In the genomic region with DNA sequence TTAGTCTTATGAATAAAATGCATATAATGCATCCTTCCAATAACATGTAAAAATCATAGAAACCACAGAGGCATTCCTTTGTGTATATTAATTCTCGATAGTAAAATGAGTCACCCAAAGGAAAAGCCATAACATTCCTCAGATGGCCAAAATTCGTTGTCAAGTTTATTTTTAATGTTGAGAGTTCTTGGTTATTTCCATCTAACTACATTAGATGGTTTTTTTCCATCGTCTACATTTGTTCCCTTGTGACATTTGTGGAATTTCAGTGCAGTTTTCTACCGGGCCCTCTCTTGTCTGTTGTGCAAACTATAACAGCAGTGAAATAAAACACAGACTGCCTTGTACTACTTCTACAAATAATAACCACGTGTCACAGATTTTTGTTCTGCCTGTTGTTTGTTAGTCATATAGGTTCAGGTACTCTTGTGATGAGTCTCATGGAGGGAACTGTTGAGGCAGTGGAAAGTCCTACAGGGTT, we compare ENCODE assay signal across 13 cellular contexts. TPM values are rescaled to one million over a fixed set of nuclear protein-coding genes. Genes with fewer than 3 reads are reported as not detected.
DNase-seq lines count a peak whose midpoint lies in the region; ATAC-seq and TF ChIP-seq lines count a peak whose summit lies in the region.
"Had no signal": no experiment of that assay in that cellular context is flagged by ENCODE, and none has a peak within 500 bp of the region (broad histone marks: within the 10 kb centered on the region; RNA-seq: fewer than 3 reads in every experiment).

No MANE protein-coding gene starts in this region.

- DNase-seq in EH (ENCODE audit: low read depth) = peak; percentile 97
- peak in 1 of 2 experiments; percentile 62 for DNase-seq in PC-9
- peak; percentile 93 for DNase-seq in choroid plexus epithelial cell (ENCODE audit: low read depth)
- no peak for DNase-seq in osteocyte (ENCODE audit: extremely low spot score, unreplicated experiment)
- DNase-seq in NK-92 treated with Interleukin-12 subunit alpha and Interleukin-12 subunit beta, amount 100 ng/mL, for 24 hours (lab: John Stamatoyannopoulos, UW) = no peak
- DNase-seq in NCI-H2081 treated with DMSO at 0.1 percent for 48 hours (lab: John Stamatoyannopoulos, UW) = no peak
- no peak for DNase-seq in activated CD4-positive, alpha-beta T cell treated with anti-CD3 and anti-CD28 coated beads for 4 hours
- DNase-seq: DMS 273 treated with DMSO at 0.1 percent for 48 hours, NCI-H2081 had no signal

- H3K27me3 Mint-ChIP-seq in osteocyte (ENCODE audit: unreplicated experiment) = no peaks in the 10 kb centered on the region

- intact Hi-C loops in PC-9 (cut with micrococcal nuclease; ENCODE audit: unreplicated experiment) = no loop called here

- H3K4me1 ChIP-seq in PC-9 (replicated peaks; ENCODE audit: insufficient read depth) = no peaks in the 10 kb centered on the region
- H3K4me1 ChIP-seq: prostate gland had no signal

- no TSS peak for BruUV-seq in PC-9 (replicated peaks; lab: Mats Ljungman, UMichigan)

- peak overlapping the region; percentile 87 for H3K27ac Mint-ChIP-seq in osteocyte (ENCODE audit: unreplicated experiment)

- H3K9me2 ChIP-seq in PC-9 (ENCODE audit: insufficient read depth) = no peaks in the 10 kb centered on the region

- CTCF ChIA-PET in PC-9 (lab: Charles Lee) = no interaction called here

- 0 out of 2 replicates have a peak overlapping the region, but pooled peaks have one; percentile 2 for H3K27ac ChIP-seq in PC-9
- H3K27ac ChIP-seq: prostate gland, VCaP had no signal

- no peak overlapping the region for H3K4me3 ChIP-seq in PC-9
- H3K4me3 ChIP-seq in choroid plexus epithelial cell (ENCODE audit: low read depth, low read length) = no peak overlapping the region
- H3K4me3 ChIP-seq: lung, prostate gland had no signal

- H3F3A ChIP-seq in PC-9 (ENCODE audit: insufficient read depth, low read depth) = no peaks in the 10 kb centered on the region; the same call in 1 of the 2 replicates

- H4K20me1 ChIP-seq in PC-9 (ENCODE audit: insufficient read depth) = no peaks in the 10 kb centered on the region

- no peak overlapping the region for H3K4me3 Mint-ChIP-seq in osteocyte (ENCODE audit: unreplicated experiment)

- no peaks in the 10 kb centered on the region for H3K79me2 ChIP-seq in PC-9 (ENCODE audit: low read depth)

- peaks cover 24% of the 10 kb centered on the region for H3K4me1 Mint-ChIP-seq in osteocyte (ENCODE audit: unreplicated experiment)

- H2AFZ ChIP-seq in PC-9 = no peak overlapping the region

- no peaks in the 10 kb centered on the region for H3K9me3 Mint-ChIP-seq in osteocyte (ENCODE audit: unreplicated experiment)

- H3K27me3 ChIP-seq in PC-9 (ENCODE audit: insufficient read depth, low read depth) = no peaks in the 10 kb centered on the region

- H3K36me3 Mint-ChIP-seq in osteocyte (ENCODE audit: unreplicated experiment) = peaks cover 29% of the 10 kb centered on the region

- TF ChIP-seq CTCF in PC-9 (conservative IDR thresholded peaks at IDR 0.05) = no peak
- no peak for TF ChIP-seq CTCF in choroid plexus epithelial cell (conservative IDR thresholded peaks at IDR 0.05; ENCODE audit: low read depth, low read length)
- TF ChIP-seq CTCF in osteocyte (IDR thresholded peaks at IDR 0.05) = no peak

- H3K4me2 ChIP-seq in PC-9 = no peak overlapping the region

- POLR2A ChIA-PET in PC-9 (lab: Charles Lee; ENCODE audit: unreplicated experiment) = no interaction called here

- no peaks in the 10 kb centered on the region for H3K9me3 ChIP-seq in PC-9 (ENCODE audit: insufficient read depth, low read depth)
- H3K9me3 ChIP-seq: prostate gland had no signal

- H3K36me3 ChIP-seq in PC-9 (ENCODE audit: low read depth) = no peaks in the 10 kb centered on the region
- H3K36me3 ChIP-seq: prostate gland had no signal

- no peak for ATAC-seq in GM21786 (IDR thresholded peaks at IDR 0.05; ENCODE audit: unreplicated experiment)

RNA-seq across cellular contexts. Expression of gene CCAR1, which starts 54.7 kb away (rescaled TPM):
- total RNA-seq in PC-9 (2021) = 66.1 and 98.3 TPM in 2 replicates
- total RNA-seq in osteocyte = 72.2 and 75.9 TPM in 2 replicates

Comparison
In these comparisons a context has a peak if more than half of its experiments do, and no peak if none do; other contexts are left out.
1. DNase-seq: peak in EH (single experiment) and choroid plexus epithelial cell (single experiment); none in osteocyte (single experiment), NK-92 treated with Interleukin-12 subunit alpha and Interleukin-12 subunit beta, amount 100 ng/mL, for 24 hours (single experiment), NCI-H2081 treated with DMSO at 0.1 percent for 48 hours (single experiment) and activated CD4-positive, alpha-beta T cell treated with anti-CD3 and anti-CD28 coated beads for 4 hours (0 of 2).